Comparison of ENCODE assay signal across 8 cellular contexts in genomic region chr1:37474697-37475379, GRCh38. TPM values are rescaled to one million over a fixed set of nuclear protein-coding genes. Genes with fewer than 3 reads are reported as not detected.
A peak's percentile ranks its signal among the peaks of the same experiment; 100 is the strongest.
DNase-seq lines count a peak whose midpoint lies in the region; ATAC-seq and TF ChIP-seq lines count a peak whose summit lies in the region.

No MANE protein-coding gene starts in this region.

- H3K9me3 ChIP-seq in CD4-positive, alpha-beta T cell (ENCODE audit: control insufficient read depth, low read length): no peaks in the 10 kb centered on the region
- no peaks in the 10 kb centered on the region for H3K9me3 ChIP-seq in left ventricle myocardium inferior (replicated peaks)

- H3K27ac ChIP-seq in CD4-positive, alpha-beta T cell (ENCODE audit: low read depth, low read length): peak overlapping the region; percentile 97
- H3K27ac ChIP-seq in left ventricle myocardium inferior (replicated peaks): peak overlapping the region; percentile 91

- H3K27me3 Mint-ChIP-seq in CD4-positive, alpha-beta T cell: no peaks in the 10 kb centered on the region
- H3K27me3 Mint-ChIP-seq in activated naive CD4-positive, alpha-beta T cell treated with anti-CD3 and anti-CD28 coated beads for 36 hours (ENCODE audit: low read depth): no peaks in the 10 kb centered on the region

- H3K4me1 Mint-ChIP-seq in CD4-positive, alpha-beta T cell (ENCODE audit: low read depth): peaks cover 66% of the 10 kb centered on the region
- peaks cover 28% of the 10 kb centered on the region for H3K4me1 Mint-ChIP-seq in activated naive CD4-positive, alpha-beta T cell treated with anti-CD3 and anti-CD28 coated beads for 36 hours (ENCODE audit: low read depth)

- intact Hi-C loops in CD4-positive, alpha-beta T cell (cut with DNase I, micrococcal nuclease): loop anchor here in 1 of 2 experiments (1.0 to 5.0 kb wide), 4 partner anchors 77 to 1387 kb away; partner anchors contain the start of genes CDCA8, GNL2 and SNIP1
- intact Hi-C loops in activated naive CD4-positive, alpha-beta T cell treated with anti-CD3 and anti-CD28 coated beads for 36 hours (cut with micrococcal nuclease): loop anchor here (2.0 to 10.0 kb wide), 4 partner anchors 332 to 1253 kb away; partner anchors contain the start of genes C1orf122, SF3A3, THRAP3 and UTP11
- intact Hi-C loops in left ventricle myocardium inferior (cut with micrococcal nuclease): no loop called here
- intact Hi-C loops in sciatic nerve (cut with DNase I): no loop called here

- CTCF ChIA-PET in CD4-positive, alpha-beta T cell (lab: Charles Lee): interaction anchor here (1.4 to 7.1 kb wide), 3 partner anchors 12 to 40 kb away, joined by 4 to 65 read pairs (median 5); partner anchors contain the start of gene MEAF6
- CTCF ChIA-PET in activated naive CD4-positive, alpha-beta T cell treated with anti-CD3 and anti-CD28 coated beads for 36 hours (lab: Charles Lee): interaction anchor here (0.9 to 10.9 kb wide), 5 partner anchors 9 to 40 kb away, joined by 4 to 127 read pairs (median 6); partner anchors contain the start of gene MEAF6

- H3K9me3 Mint-ChIP-seq in CD4-positive, alpha-beta T cell: no peaks in the 10 kb centered on the region
- H3K9me3 Mint-ChIP-seq in activated naive CD4-positive, alpha-beta T cell treated with anti-CD3 and anti-CD28 coated beads for 36 hours: no peaks in the 10 kb centered on the region

- peaks cover 62% of the 10 kb centered on the region for H3K36me3 Mint-ChIP-seq in CD4-positive, alpha-beta T cell (ENCODE audit: low read depth)
- H3K36me3 Mint-ChIP-seq in activated naive CD4-positive, alpha-beta T cell treated with anti-CD3 and anti-CD28 coated beads for 36 hours (ENCODE audit: low read depth): peaks cover 45% of the 10 kb centered on the region

- H3K27ac Mint-ChIP-seq in CD4-positive, alpha-beta T cell: peak overlapping the region; percentile 100
- peak overlapping the region; percentile 99 for H3K27ac Mint-ChIP-seq in activated naive CD4-positive, alpha-beta T cell treated with anti-CD3 and anti-CD28 coated beads for 36 hours

- no peaks in the 10 kb centered on the region for H3K27me3 ChIP-seq in CD4-positive, alpha-beta T cell (ENCODE audit: control insufficient read depth, insufficient read depth, low read length)
- no peaks in the 10 kb centered on the region for H3K27me3 ChIP-seq in left ventricle myocardium inferior (ENCODE audit: low read depth)

- H3K4me3 ChIP-seq in left ventricle myocardium inferior: peak overlapping the region; percentile 83

- peaks cover 92% of the 10 kb centered on the region for H3K4me1 ChIP-seq in left ventricle myocardium inferior

- peak in 1 of 10 experiments; percentile 44 for DNase-seq in CD4-positive, alpha-beta T cell
- no peak for DNase-seq in activated naive CD4-positive, alpha-beta T cell treated with anti-CD3 and anti-CD28 coated beads for 36 hours
- no peak for DNase-seq in left ventricle myocardium inferior
- DNase-seq in sciatic nerve (ENCODE audit: low spot score): peak; percentile 72

- H3K4me3 Mint-ChIP-seq in CD4-positive, alpha-beta T cell: peak overlapping the region; percentile 97
- H3K4me3 Mint-ChIP-seq in activated naive CD4-positive, alpha-beta T cell treated with anti-CD3 and anti-CD28 coated beads for 36 hours: peak overlapping the region; percentile 87

- POLR2A ChIA-PET in CD4-positive, alpha-beta T cell (lab: Charles Lee): interaction anchor here (0.7 to 10.8 kb wide), 12 partner anchors 9 to 1917 kb away, joined by 3 to 136 read pairs (median 4); partner anchors contain the start of genes MEAF6, MTF1, NCDN and SNIP1

- no peak for ATAC-seq in CD4-positive, alpha-beta T cell (ENCODE audit: poor library complexity)
- ATAC-seq in HG03045 (IDR thresholded peaks at IDR 0.05; ENCODE audit: unreplicated experiment) (peak; percentile 5), sciatic nerve (no peak), HG02870 (IDR thresholded peaks at IDR 0.05; ENCODE audit: unreplicated experiment) (no peak), HG03097 (IDR thresholded peaks at IDR 0.05; ENCODE audit: low FRiP score, unreplicated experiment) (no peak), GM19324 (IDR thresholded peaks at IDR 0.05; ENCODE audit: low FRiP score, unreplicated experiment) (no peak)

- peaks cover 23% of the 10 kb centered on the region for H3K36me3 ChIP-seq in left ventricle myocardium inferior

- no peak for TF ChIP-seq CTCF in CD4-positive, alpha-beta T cell (IDR thresholded peaks at IDR 0.05)
- TF ChIP-seq CTCF in left ventricle myocardium inferior (IDR thresholded peaks at IDR 0.05; ENCODE audit: borderline replicate concordance): no peak

RNA-seq across cellular contexts. Expression of gene ZC3H12A, which starts 0.5 kb away (rescaled TPM):
- 100 to 1,000 TPM; 164 to 165 TPM for total RNA-seq in CD4-positive, alpha-beta T cell
- 10 to 100 TPM; 29.0 to 33.6 TPM for total RNA-seq in activated naive CD4-positive, alpha-beta T cell treated with anti-CD3 and anti-CD28 coated beads for 36 hours
- 4.9 TPM for total RNA-seq in left ventricle myocardium inferior
- 5.8 TPM for total RNA-seq in sciatic nerve

RNA-seq across cellular contexts. Expression of gene MEAF6, which starts 39.7 kb away (rescaled TPM):
- 10 to 100 TPM; 39.0 to 41.5 TPM for total RNA-seq in CD4-positive, alpha-beta T cell
- 10 to 100 TPM; 57.5 to 62.8 TPM for total RNA-seq in activated naive CD4-positive, alpha-beta T cell treated with anti-CD3 and anti-CD28 coated beads for 36 hours
- total RNA-seq in left ventricle myocardium inferior: 34.1 TPM
- 52.7 TPM for total RNA-seq in sciatic nerve

Comparison
In these comparisons a context has a peak if more than half of its experiments do, and no peak if none do; other contexts are left out.
1. RNA of gene ZC3H12A, which starts 0.5 kb away (total RNA-seq): 164 to 165 TPM in CD4-positive, alpha-beta T cell; 29.0 to 33.6 TPM in activated naive CD4-positive, alpha-beta T cell treated with anti-CD3 and anti-CD28 coated beads for 36 hours, 5.8 TPM in sciatic nerve (single experiment) and 4.9 TPM in left ventricle myocardium inferior (single experiment); every median in the first group is over 4 times any median in the second.